In genomic region chr6:83065511-83066192, GRCh38 we compare ENCODE assay signal across 8 cellular contexts. TPM values are rescaled to one million over a fixed set of nuclear protein-coding genes. Genes with fewer than 3 reads are reported as not detected.
A peak's percentile ranks its signal among the peaks of the same experiment; 100 is the strongest.
DNase-seq lines count a peak whose midpoint lies in the region; ATAC-seq lines count a peak whose summit lies in the region.

UBE3D (minus strand) TSS chr6:83065841; CDS start chr6:83065718, 123 bp downstream.

- peaks cover 0 to 8% of the 10 kb centered on the region in 2 donors for H3K36me3 Mint-ChIP-seq in CD4-positive, alpha-beta memory T cell
- H3K36me3 Mint-ChIP-seq in effector memory CD8-positive, alpha-beta T cell (ENCODE audit: insufficient read depth), result peaks cover 12% of the 10 kb centered on the region

- H3K9me3 ChIP-seq in CD4-positive, alpha-beta memory T cell (ENCODE audit: control insufficient read depth in 1 of 2, low read length in 2 of 2), result no peaks in the 10 kb centered on the region
- H3K9me3 ChIP-seq in mesodermal cell (ENCODE audit: control insufficient read depth, low read length), result no peaks in the 10 kb centered on the region

- H3K4me3 Mint-ChIP-seq in CD4-positive, alpha-beta memory T cell, result peak within 1 kb of the TSS; percentile 90 to 95 (median 92)
- H3K4me3 Mint-ChIP-seq in effector memory CD8-positive, alpha-beta T cell, result peak within 1 kb of the TSS; percentile 87 to 88

- peak; percentile 86 to 91 (median 87) for DNase-seq in CD4-positive, alpha-beta memory T cell
- DNase-seq in NCI-H82 (lab: John Stamatoyannopoulos, UW), result peak; percentile 86
- DNase-seq in activated CD8-positive, alpha-beta memory T cell treated with anti-CD3 and anti-CD28 coated beads for 1 hour (ENCODE audit: extremely low read depth in 1 of 2, low read depth in 1 of 2), result peak; percentile 54 to 94
- peak; percentile 93 to 94 (median 94) for DNase-seq in effector memory CD8-positive, alpha-beta T cell
- DNase-seq in stimulated activated CD8-positive, alpha-beta memory T cell treated with anti-CD3 and anti-CD28 coated beads, Interleukin-15, amount 100 ng/mL, for 24 hours (ENCODE audit: low read depth), result peak; percentile 98

- CTCF ChIA-PET in CD4-positive, alpha-beta memory T cell (lab: Charles Lee; ENCODE audit: partially characterized antibody), result interaction anchor here (0.7 to 7.8 kb wide), 60 partner anchors 8 to 1312 kb away, joined by 3 to 186 read pairs (median 6); partner anchors contain the start of genes CEP162, IBTK, PGM3 and PRSS35

- WGBS in mesodermal cell (ENCODE audit: insufficient coverage in 2 of 2), 2 experiments, result 4 to 6% methylated on average over 40 to 46 of the region's 48 CpGs

- no peaks in the 10 kb centered on the region for H3K27me3 Mint-ChIP-seq in CD4-positive, alpha-beta memory T cell
- H3K27me3 Mint-ChIP-seq in effector memory CD8-positive, alpha-beta T cell, result no peaks in the 10 kb centered on the region

- no peaks in the 10 kb centered on the region for H3K27me3 ChIP-seq in CD4-positive, alpha-beta memory T cell (ENCODE audit: insufficient read depth, low read length)

- H3K4me1 Mint-ChIP-seq in CD4-positive, alpha-beta memory T cell, result peaks cover 27 to 49% (median 36%) of the 10 kb centered on the region in 4 donors
- peaks cover 14 to 30% of the 10 kb centered on the region in 2 donors for H3K4me1 Mint-ChIP-seq in effector memory CD8-positive, alpha-beta T cell (ENCODE audit: low read depth in 2 of 2)

- peak within 1 kb of the TSS; percentile 73 to 92 (median 83) for H3K27ac Mint-ChIP-seq in CD4-positive, alpha-beta memory T cell
- H3K27ac Mint-ChIP-seq in effector memory CD8-positive, alpha-beta T cell, result peak within 1 kb of the TSS; percentile 55 to 71

- ATAC-seq in GM19324 (IDR thresholded peaks at IDR 0.05; ENCODE audit: low FRiP score, unreplicated experiment) (peak; percentile 70), HG03457 (IDR thresholded peaks at IDR 0.05; ENCODE audit: unreplicated experiment) (peak; percentile 60)
- peak; percentile 70 for ATAC-seq in effector memory CD8-positive, alpha-beta T cell (replicated peaks)

- H3K9me3 Mint-ChIP-seq in CD4-positive, alpha-beta memory T cell, result peaks cover 0 to 1% (median 0%) of the 10 kb centered on the region in 8 donors
- no peaks in the 10 kb centered on the region for H3K9me3 Mint-ChIP-seq in effector memory CD8-positive, alpha-beta T cell

- peaks cover 31% of the 10 kb centered on the region for H3K4me1 ChIP-seq in CD4-positive, alpha-beta memory T cell (ENCODE audit: insufficient read depth, low read length)
- peaks cover 8% of the 10 kb centered on the region for H3K4me1 ChIP-seq in mesodermal cell (ENCODE audit: control insufficient read depth, insufficient read depth, low read length, poor library complexity, severe bottlenecking)

- POLR2A ChIA-PET in CD4-positive, alpha-beta memory T cell (lab: Charles Lee; ENCODE audit: partially characterized antibody), result interaction anchor here (1.2 to 3.8 kb wide), 6 partner anchors 127 to 1312 kb away, joined by 4 to 18 read pairs (median 6); partner anchors contain the start of genes CYB5R4, PGM3 and RWDD2A

- peak within 1 kb of the TSS; percentile 72 to 79 for H3K4me3 ChIP-seq in CD4-positive, alpha-beta memory T cell (ENCODE audit: low read length in 2 of 2)
- H3K4me3 ChIP-seq in mesodermal cell (ENCODE audit: extremely low read depth, insufficient read depth, low read length, poor library complexity, severe bottlenecking), result peak within 1 kb of the TSS; percentile 65

- no peaks in the 10 kb centered on the region for H3K36me3 ChIP-seq in CD4-positive, alpha-beta memory T cell (ENCODE audit: insufficient read depth, low read length)
- peaks cover 8% of the 10 kb centered on the region for H3K36me3 ChIP-seq in mesodermal cell (ENCODE audit: control insufficient read depth, insufficient read depth, low read length)

- peak within 1 kb of the TSS; percentile 59 for H3K27ac ChIP-seq in CD4-positive, alpha-beta memory T cell (ENCODE audit: low read depth, low read length)
- no peak within 1 kb of the TSS for H3K27ac ChIP-seq in mesodermal cell (ENCODE audit: low read depth, low read length, severe bottlenecking)

- intact Hi-C loops in CD4-positive, alpha-beta memory T cell (cut with micrococcal nuclease), result loop anchor here (2.0 to 5.0 kb wide), 2 partner anchors 57 to 1313 kb away; partner anchors contain the start of gene TENT5A

RNA-seq across cellular contexts. Expression of gene UBE3D, which starts in this region (rescaled TPM):
- 1 to 10 TPM; 6.0 to 7.3 TPM for total RNA-seq in CD4-positive, alpha-beta memory T cell
- polyA plus RNA-seq in CD4-positive, alpha-beta memory T cell, result 1 to 10 TPM; 4.3 to 6.0 TPM
- polyA plus RNA-seq in mesodermal cell (2013, experiment 1 of 2), result 7.7 TPM
- polyA plus RNA-seq in mesodermal cell (2013, experiment 2 of 2), result 5.8 TPM
